In the genomic region with DNA sequence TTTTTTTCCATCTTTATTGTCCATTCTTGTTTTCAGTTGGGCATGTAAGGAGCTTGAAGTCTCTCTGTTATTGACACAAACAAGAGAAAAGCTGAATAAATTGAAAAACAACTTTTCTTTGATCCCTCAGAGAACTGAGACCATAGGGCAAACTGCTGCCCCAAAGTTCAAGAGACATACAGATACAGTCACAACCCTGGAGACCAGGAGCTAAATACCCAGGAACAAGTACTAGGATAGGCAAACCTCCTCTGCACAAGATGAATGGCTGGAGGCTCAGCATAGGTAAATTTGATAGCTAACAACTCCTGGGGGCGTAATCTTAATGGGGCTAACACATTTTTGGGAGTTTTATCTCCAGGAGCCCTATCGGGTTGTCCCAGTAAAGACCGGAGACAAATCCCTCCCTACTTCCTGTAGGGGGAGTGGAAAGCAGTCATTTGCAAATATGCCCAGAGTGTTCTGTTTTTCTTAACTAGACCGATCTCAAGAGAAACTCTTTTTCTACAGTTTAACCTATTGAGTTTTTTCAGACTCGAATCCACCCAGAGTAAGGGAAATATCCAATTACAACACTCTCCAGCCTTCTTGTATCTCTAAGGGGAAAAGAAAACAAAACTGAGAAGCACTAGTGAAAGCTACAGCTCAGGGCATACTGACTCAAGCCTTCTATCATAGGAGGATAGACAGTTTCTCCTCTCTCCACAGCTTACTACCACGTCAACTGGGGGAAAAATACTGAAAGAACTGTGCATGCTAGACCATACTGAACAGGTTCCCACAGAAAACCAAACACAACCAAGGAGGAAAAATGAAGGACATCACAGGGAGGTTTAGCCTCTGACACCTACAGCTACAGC, we compare ENCODE assay signal across 10 cellular contexts. TPM values are rescaled to one million over a fixed set of nuclear protein-coding genes. Genes with fewer than 3 reads are reported as not detected.
A peak's percentile ranks its signal among the peaks of the same experiment; 100 is the strongest.
DNase-seq lines count a peak whose midpoint lies in the region; ATAC-seq, FAIRE-seq and TF ChIP-seq lines count a peak whose summit lies in the region.
"Had no signal": no experiment of that assay in that cellular context is flagged by ENCODE, and none has a peak within 500 bp of the region (broad histone marks: within the 10 kb centered on the region; RNA-seq: fewer than 3 reads in every experiment).

No MANE protein-coding gene starts in this region.

- H3K9ac ChIP-seq in kidney (ENCODE audit: low read length in 2 of 2), result no peak overlapping the region

- H3K4me1 ChIP-seq in kidney (ENCODE audit: control insufficient read depth in 1 of 2, insufficient read depth in 1 of 2, low read depth in 1 of 2, low read length in 2 of 2), result no peaks in the 10 kb centered on the region

- H3K27ac ChIP-seq in kidney (ENCODE audit: low read depth in 2 of 2, low read length in 2 of 2) (no peak overlapping the region), RWPE1 (no peak overlapping the region)

- intact Hi-C loops in kidney (cut with DNase I), result no loop called here

- DNase-seq in RPMI7951 (ENCODE audit: low read depth), result peak; percentile 46
- no peak for DNase-seq in kidney
- no peak for DNase-seq in SHP77 (lab: John Stamatoyannopoulos, UW)
- DNase-seq in retina, result no peak
- DNase-seq in RWPE1 (ENCODE audit: low spot score), result no peak
- DNase-seq in activated gamma-delta T cell (lab: John Stamatoyannopoulos, UW), result no peak

- TF ChIP-seq CTCF in kidney (IDR thresholded peaks at IDR 0.05; ENCODE audit: borderline replicate concordance, extremely low read depth, insufficient read depth), result no peak
- no peak for TF ChIP-seq CTCF in RWPE1 (conservative IDR thresholded peaks at IDR 0.05; ENCODE audit: low read depth)

- FAIRE-seq in kidney (lab: Jason Lieb, UNC), result no peak
- FAIRE-seq: TTC549 had no signal

- ATAC-seq in GM18861 (IDR thresholded peaks at IDR 0.05; ENCODE audit: unreplicated experiment) (peak; percentile 60), HG02623 (IDR thresholded peaks at IDR 0.05; ENCODE audit: unreplicated experiment) (peak; percentile 82)

- H3K36me3 ChIP-seq in kidney (ENCODE audit: control insufficient read depth in 1 of 2, insufficient read depth in 2 of 2, low read length in 2 of 2), result no peaks in the 10 kb centered on the region

- CTCF ChIA-PET in RWPE1 (lab: Yijun Ruan, JAX), result interaction anchor here (0.6 to 1.0 kb wide), 2 partner anchors 9 to 710 kb away, joined by 3 to 4 read pairs; no protein-coding TSS in a partner anchor

- POLR2A ChIA-PET in RWPE1 (lab: Yijun Ruan, JAX; ENCODE audit: low non-redundant PET), result no interaction called here

- peak overlapping the region; percentile 35 to 45 for H3K4me3 ChIP-seq in kidney (ENCODE audit: low read length in 2 of 2)

- H3K9me3 ChIP-seq in kidney (ENCODE audit: control insufficient read depth in 1 of 2, low read length in 2 of 2), result no peaks in the 10 kb centered on the region

RNA-seq across cellular contexts. Expression of a gene that starts 23.1 kb away (rescaled TPM):
- total RNA-seq in RPMI7951 (2014; rRNA removed; shearing (Covaris generic)), result 1.1 and 1.4 TPM in 2 replicates
- not detected for total RNA-seq in kidney
- not detected for polyA plus RNA-seq in kidney (ENCODE audit: insufficient read depth, low read depth, low replicate concordance)
- total RNA-seq: skeletal muscle tissue had no signal

RNA-seq across cellular contexts. Expression of a gene that starts 25.3 kb away (rescaled TPM):
- not detected in 2 replicates for total RNA-seq in RPMI7951 (2014; rRNA removed; shearing (Covaris generic))
- not detected for total RNA-seq in kidney
- polyA plus RNA-seq in kidney (ENCODE audit: insufficient read depth, low read depth, low replicate concordance), result not detected
- total RNA-seq: skeletal muscle tissue had no signal

RNA-seq across cellular contexts. Expression of a gene that starts 34.2 kb away (rescaled TPM):
- 19.2 and 25.0 TPM in 2 replicates for total RNA-seq in RPMI7951 (2014; rRNA removed; shearing (Covaris generic))
- total RNA-seq in kidney, result 33.7 TPM
- polyA plus RNA-seq in kidney (ENCODE audit: insufficient read depth, low read depth, low replicate concordance), result 30.3 TPM
